1 cellular context compared by ENCODE assay signal in the genomic region with DNA sequence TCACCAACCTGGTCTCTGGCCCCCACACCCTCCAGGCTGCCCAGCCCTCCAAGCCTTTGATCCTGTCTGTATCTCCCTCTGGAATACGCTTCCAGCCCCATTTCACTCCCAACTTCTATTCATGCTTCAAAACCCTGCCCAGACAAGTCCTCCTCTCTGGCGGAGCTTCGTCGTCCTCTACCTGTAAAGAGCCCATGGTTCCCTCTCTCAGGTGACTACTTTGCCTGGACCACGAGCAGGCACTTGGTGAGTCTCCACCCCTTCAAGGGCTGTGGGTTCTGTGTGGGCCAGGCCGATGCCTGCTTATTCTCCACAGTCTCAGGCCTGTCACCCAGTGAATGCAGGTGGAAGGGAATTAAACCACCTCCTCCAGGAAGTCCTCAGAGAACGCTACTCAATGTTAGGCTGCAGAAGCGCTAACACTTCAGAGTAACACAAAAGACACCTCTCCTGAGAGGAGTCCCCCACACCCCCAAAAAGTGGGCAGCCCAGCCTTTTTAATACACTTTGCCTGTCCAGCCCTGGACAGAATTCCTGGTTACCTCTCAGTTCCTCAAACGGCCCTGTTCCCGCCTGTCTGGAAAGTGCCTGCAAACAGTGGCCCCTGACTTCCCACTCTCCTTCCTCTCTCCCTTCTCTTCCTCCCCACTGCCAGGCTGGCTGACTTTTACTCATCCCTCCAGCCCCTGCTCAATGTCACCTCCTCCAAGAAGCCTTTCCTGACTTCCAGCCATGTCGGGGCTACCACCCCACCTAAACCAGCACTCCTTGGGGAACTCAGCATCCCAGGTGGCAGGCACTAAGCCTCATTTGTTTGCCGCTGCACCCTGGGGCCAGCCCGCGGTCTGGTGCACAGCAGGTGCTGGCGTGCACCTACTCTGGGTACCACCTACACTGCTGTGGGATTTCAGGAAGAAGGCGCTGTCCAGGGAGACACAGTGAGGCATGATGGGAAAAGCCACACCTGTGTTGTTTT.
TF ChIP-seq lines count a peak whose summit lies in the region.

No MANE protein-coding gene starts in this region.

TF ChIP-seq in A549, 52 proteins besides CTCF, POLR2A, EP300 and RAD21:
- TF ChIP-seq ZFP36 (IDR thresholded peaks at IDR 0.05; ENCODE audit: borderline replicate concordance, partially characterized antibody): peak; percentile 24
- TF ChIP-seq, protein P1, sequence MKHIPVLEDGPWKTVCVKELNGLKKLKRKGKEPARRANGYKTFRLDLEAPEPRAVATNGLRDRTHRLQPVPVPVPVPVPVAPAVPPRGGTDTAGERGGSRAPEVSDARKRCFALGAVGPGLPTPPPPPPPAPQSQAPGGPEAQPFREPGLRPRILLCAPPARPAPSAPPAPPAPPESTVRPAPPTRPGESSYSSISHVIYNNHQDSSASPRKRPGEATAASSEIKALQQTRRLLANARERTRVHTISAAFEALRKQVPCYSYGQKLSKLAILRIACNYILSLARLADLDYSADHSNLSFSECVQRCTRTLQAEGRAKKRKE (CRISPR knock-in tag; IDR thresholded peaks at IDR 0.05; ENCODE audit: low read depth): no peak
